8 cellular contexts compared by ENCODE assay signal in the genomic region with DNA sequence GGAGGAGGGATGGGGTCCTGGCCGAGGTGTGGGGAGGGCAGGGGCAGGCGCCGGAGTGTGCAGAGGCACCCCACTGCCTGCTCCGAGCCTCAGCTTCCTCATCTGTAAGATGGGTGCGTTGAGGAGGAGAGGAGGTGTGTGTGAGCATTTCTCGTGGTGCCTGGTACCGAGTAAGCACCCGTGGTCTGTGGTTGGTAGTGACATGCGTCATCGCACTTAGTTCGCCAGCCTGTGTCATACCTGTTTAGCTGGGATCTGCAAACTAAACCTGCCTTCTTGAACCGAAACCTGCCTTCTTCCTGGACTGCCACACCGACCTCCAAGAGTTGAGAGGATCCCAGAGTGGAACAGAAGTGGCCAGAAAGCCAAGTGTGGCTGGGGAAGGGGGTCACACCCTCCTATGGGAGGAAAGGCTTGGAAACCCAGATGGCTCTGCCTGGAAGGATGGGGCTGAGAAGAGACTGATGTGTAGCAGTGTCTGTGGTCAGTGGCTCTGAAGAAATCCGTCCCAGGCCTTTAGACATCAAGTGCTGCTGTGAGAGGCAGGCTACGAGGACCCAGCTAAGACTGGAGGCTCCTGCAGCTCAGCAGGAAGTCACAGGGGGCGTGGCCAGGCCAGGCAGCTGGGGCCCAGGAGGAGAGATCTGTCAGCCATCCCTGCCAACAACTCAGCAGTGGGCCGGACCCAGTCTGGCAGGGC.
DNase-seq lines count a peak whose midpoint lies in the region; ATAC-seq and TF ChIP-seq lines count a peak whose summit lies in the region.

No MANE protein-coding gene starts in this region.

- H4K20me1 ChIP-seq in BLaER1 (peaks cover 100% of the 10 kb centered on the region), KMS-11 (ENCODE audit: insufficient read depth) (0 out of 2 replicates have a peak, but pooled peaks cover 3% of the 10 kb centered on the region)

- H3K4me2 ChIP-seq in BLaER1 (peak overlapping the region; percentile 78), KMS-11 (peak overlapping the region; percentile 30; the same call in 1 of the 2 replicates)

- no peak for TF ChIP-seq CTCF in KMS-11 (conservative IDR thresholded peaks at IDR 0.05; ENCODE audit: low read depth, low read length)
- TF ChIP-seq CTCF in fibroblast of mammary gland (conservative IDR thresholded peaks at IDR 0.05; ENCODE audit: control insufficient read depth, insufficient read depth, low read depth, low read length) = no peak
- TF ChIP-seq CTCF in vagina (IDR thresholded peaks at IDR 0.05) = no peak

- DNase-seq in activated T-cell treated with anti-CD3 and anti-CD28 coated beads for 1 hour (ENCODE audit: low read depth) (peak; percentile 58), fibroblast of mammary gland (ENCODE audit: low read depth) (peak; percentile 22), pons (ENCODE audit: low spot score) (peak; percentile 67), vagina (ENCODE audit: extremely low spot score in 2 of 2) (no peak), middle frontal gyrus (ENCODE audit: extremely low spot score, low spot score) (no peak)

- 0 out of 2 replicates have a peak overlapping the region, but pooled peaks have one; percentile 44 for H3K9ac ChIP-seq in BLaER1
- no peak overlapping the region for H3K9ac ChIP-seq in KMS-11

- peaks cover 26% of the 10 kb centered on the region for H3K4me1 ChIP-seq in BLaER1
- peaks cover 33% of the 10 kb centered on the region for H3K4me1 ChIP-seq in KMS-11 (ENCODE audit: low read depth, poor library complexity, severe bottlenecking)
- H3K4me1 ChIP-seq in vagina = peaks cover 84% of the 10 kb centered on the region

- H3K9me3 ChIP-seq in BLaER1 = no peaks in the 10 kb centered on the region
- no peaks in the 10 kb centered on the region for H3K9me3 ChIP-seq in vagina

- peaks cover 77% of the 10 kb centered on the region for H3K36me3 ChIP-seq in BLaER1
- H3K36me3 ChIP-seq in KMS-11 (ENCODE audit: insufficient read depth) = peaks cover 5% of the 10 kb centered on the region; the same call in 1 of the 2 replicates
- no peaks in the 10 kb centered on the region for H3K36me3 ChIP-seq in vagina

- H3K27ac ChIP-seq in BLaER1 = 0 out of 2 replicates have a peak overlapping the region, but pooled peaks have one; percentile 1
- peak overlapping the region; percentile 55 for H3K27ac ChIP-seq in KMS-11
- H3K27ac ChIP-seq in vagina = peak overlapping the region; percentile 77

- peaks cover 6% of the 10 kb centered on the region; the same call in 1 of the 2 replicates for H3K79me2 ChIP-seq in KMS-11 (ENCODE audit: insufficient read depth, low read depth)

- no peak for TF ChIP-seq POLR2A in vagina (IDR thresholded peaks at IDR 0.05)

- intact Hi-C loops in vagina (cut with DNase I) = loop anchor here (10.0 kb wide), 1 partner anchor 212 kb away; no protein-coding TSS in a partner anchor

- no peaks in the 10 kb centered on the region for H3K27me3 ChIP-seq in BLaER1
- H3K27me3 ChIP-seq in KMS-11 (ENCODE audit: insufficient read depth, low read depth) = no peaks in the 10 kb centered on the region
- no peaks in the 10 kb centered on the region for H3K27me3 ChIP-seq in vagina

- H2AFZ ChIP-seq in KMS-11 (ENCODE audit: low read depth) = no peak overlapping the region

- ATAC-seq in GM21367 (IDR thresholded peaks at IDR 0.05; ENCODE audit: unreplicated experiment) = peak; percentile 84

- H3K4me3 ChIP-seq in BLaER1 = no peak overlapping the region
- H3K4me3 ChIP-seq in KMS-11 (IDR thresholded peaks at IDR 0.05; ENCODE audit: insufficient read depth, low read depth, low read length) = no peak overlapping the region
- no peak overlapping the region for H3K4me3 ChIP-seq in fibroblast of mammary gland (ENCODE audit: control insufficient read depth, low read depth, low read length)
- no peak overlapping the region for H3K4me3 ChIP-seq in vagina

Comparison
In these comparisons a context has a peak if more than half of its experiments do, and no peak if none do; other contexts are left out.
1. H3K27ac ChIP-seq: peak in every context shown above with its lines; median percentile 77 in vagina; 55 in KMS-11; 1 in BLaER1.
2. DNase-seq: peak in activated T-cell treated with anti-CD3 and anti-CD28 coated beads for 1 hour (single experiment), fibroblast of mammary gland (single experiment) and pons (single experiment); none in vagina (0 of 2) and middle frontal gyrus (single experiment).